12 cellular contexts compared by ENCODE assay signal in genomic region chr11:110130642-110131238, GRCh38. TPM values are rescaled to one million over a fixed set of nuclear protein-coding genes. Genes with fewer than 3 reads are reported as not detected.
DNase-seq lines count a peak whose midpoint lies in the region; ATAC-seq and TF ChIP-seq lines count a peak whose summit lies in the region.
"Had no signal": no experiment of that assay in that cellular context is flagged by ENCODE, and none has a peak within 500 bp of the region (broad histone marks: within the 10 kb centered on the region; RNA-seq: fewer than 3 reads in every experiment).

No MANE protein-coding gene starts in this region.

- TF ChIP-seq CTCF in sigmoid colon (IDR thresholded peaks at IDR 0.05) = no peak

- H3K4me3 ChIP-seq in mesendoderm (ENCODE audit: low read length) (no peak overlapping the region), sigmoid colon (no peak overlapping the region)

- no peak overlapping the region for H3K4me2 ChIP-seq in mesendoderm (ENCODE audit: low read length)

- no peak overlapping the region for H3K4ac ChIP-seq in mesendoderm (ENCODE audit: low read depth, low read length)

- H3K27ac Mint-ChIP-seq in activated naive CD8-positive, alpha-beta T cell treated with anti-CD3 and anti-CD28 coated beads for 36 hours = no peak overlapping the region
- no peak overlapping the region for H3K27ac Mint-ChIP-seq in activated naive CD4-positive, alpha-beta T cell treated with anti-CD3 and anti-CD28 coated beads for 36 hours
- H3K27ac Mint-ChIP-seq in activated CD8-positive, alpha-beta T cell treated with anti-CD3 and anti-CD28 coated beads, Interleukin-2, amount 10 ng/mL, durations not matched to agents 7 days and 5 days = no peak overlapping the region
- H3K27ac Mint-ChIP-seq: T-helper 17 cell had no signal

- H3K9me3 Mint-ChIP-seq in activated naive CD8-positive, alpha-beta T cell treated with anti-CD3 and anti-CD28 coated beads for 36 hours = no peaks in the 10 kb centered on the region
- H3K9me3 Mint-ChIP-seq in activated naive CD4-positive, alpha-beta T cell treated with anti-CD3 and anti-CD28 coated beads for 36 hours = no peaks in the 10 kb centered on the region
- H3K9me3 Mint-ChIP-seq in activated CD8-positive, alpha-beta T cell treated with anti-CD3 and anti-CD28 coated beads, Interleukin-2, amount 10 ng/mL, durations not matched to agents 7 days and 5 days (ENCODE audit: insufficient read depth) = no peaks in the 10 kb centered on the region

- H3K27ac ChIP-seq in mesendoderm (ENCODE audit: low read depth, low read length) (no peak overlapping the region), sigmoid colon (no peak overlapping the region)

- no peak overlapping the region for H2BK120ac ChIP-seq in mesendoderm (ENCODE audit: low read depth, low read length)

- H3K36me3 Mint-ChIP-seq in activated naive CD8-positive, alpha-beta T cell treated with anti-CD3 and anti-CD28 coated beads for 36 hours = no peaks in the 10 kb centered on the region
- no peaks in the 10 kb centered on the region for H3K36me3 Mint-ChIP-seq in activated naive CD4-positive, alpha-beta T cell treated with anti-CD3 and anti-CD28 coated beads for 36 hours (ENCODE audit: low read depth)
- no peaks in the 10 kb centered on the region for H3K36me3 Mint-ChIP-seq in activated CD8-positive, alpha-beta T cell treated with anti-CD3 and anti-CD28 coated beads, Interleukin-2, amount 10 ng/mL, durations not matched to agents 7 days and 5 days (ENCODE audit: low read depth)

- no CpG with 5 or more reads among the region's 10 CpGs for WGBS in mesendoderm (ENCODE audit: extremely low coverage, insufficient coverage, low lambda C conversion rate)
- 20 to 71% methylated on average over 10 of the region's 10 CpGs for WGBS in sigmoid colon, 2 donors

- H2BK5ac ChIP-seq in mesendoderm (ENCODE audit: low read length) = no peak overlapping the region

- H3K79me2 ChIP-seq in mesendoderm (ENCODE audit: control insufficient read depth, insufficient read depth, low read length) = no peaks in the 10 kb centered on the region

- H3K4me3 Mint-ChIP-seq in activated naive CD8-positive, alpha-beta T cell treated with anti-CD3 and anti-CD28 coated beads for 36 hours = no peak overlapping the region
- H3K4me3 Mint-ChIP-seq in activated naive CD4-positive, alpha-beta T cell treated with anti-CD3 and anti-CD28 coated beads for 36 hours = no peak overlapping the region
- H3K4me3 Mint-ChIP-seq in activated CD8-positive, alpha-beta T cell treated with anti-CD3 and anti-CD28 coated beads, Interleukin-2, amount 10 ng/mL, durations not matched to agents 7 days and 5 days = no peak overlapping the region
- H3K4me3 Mint-ChIP-seq: T-helper 17 cell had no signal

- H3K56ac ChIP-seq in mesendoderm (ENCODE audit: low read length) = no peak overlapping the region

- peak; percentile 91 for DNase-seq in DMS153 treated with DMSO at 0.1 percent for 48 hours (lab: John Stamatoyannopoulos, UW; ENCODE audit: unreplicated experiment)
- DNase-seq in NCI-H2107 treated with DMSO at 0.1 percent for 48 hours (lab: John Stamatoyannopoulos, UW; ENCODE audit: unreplicated experiment) = peak; percentile 96
- peak; percentile 85 for DNase-seq in astrocyte of the hippocampus (ENCODE audit: low read depth, low spot score)
- DNase-seq in mesendoderm = peak; percentile 82
- DNase-seq in activated naive CD8-positive, alpha-beta T cell treated with anti-CD3 and anti-CD28 coated beads for 36 hours = no peak
- DNase-seq in sigmoid colon = no peak
- DNase-seq in activated naive CD4-positive, alpha-beta T cell treated with anti-CD3 and anti-CD28 coated beads for 36 hours = no peak
- no peak for DNase-seq in activated CD8-positive, alpha-beta T cell treated with anti-CD3 and anti-CD28 coated beads, Interleukin-2, amount 10 ng/mL, durations not matched to agents 7 days and 5 days
- DNase-seq: activated effector memory CD4-positive, alpha-beta T cell treated with Interleukin-2 at 50 U/mL for 16 hours; occipital lobe; stimulated activated CD8-positive, alpha-beta memory T cell treated with anti-CD3 and anti-CD28 coated beads, Interleukin-4, amount 100 ng/mL, for 48 hours; T-helper 17 cell had no signal

- H4K8ac ChIP-seq in mesendoderm (ENCODE audit: low read depth, low read length) = no peak overlapping the region

- no peak overlapping the region for H3K9ac ChIP-seq in mesendoderm (ENCODE audit: low read length)

- no peak overlapping the region for H4K5ac ChIP-seq in mesendoderm (ENCODE audit: low read length)

- CTCF ChIA-PET in activated naive CD4-positive, alpha-beta T cell treated with anti-CD3 and anti-CD28 coated beads for 36 hours (lab: Charles Lee) = interaction anchor here (0.9 kb wide), 1 partner anchor 12 kb away, joined by 3 read pairs; no protein-coding TSS in a partner anchor
- CTCF ChIA-PET in activated CD8-positive, alpha-beta T cell treated with anti-CD3 and anti-CD28 coated beads, Interleukin-2, amount 10 ng/mL, durations not matched to agents 7 days and 5 days (lab: Charles Lee) = no interaction called here

- no peak for TF ChIP-seq EP300 in sigmoid colon (IDR thresholded peaks at IDR 0.05)

- H3K27me3 Mint-ChIP-seq in activated naive CD8-positive, alpha-beta T cell treated with anti-CD3 and anti-CD28 coated beads for 36 hours = peaks cover 8% of the 10 kb centered on the region
- peaks cover 7% of the 10 kb centered on the region for H3K27me3 Mint-ChIP-seq in activated naive CD4-positive, alpha-beta T cell treated with anti-CD3 and anti-CD28 coated beads for 36 hours (ENCODE audit: low read depth)
- H3K27me3 Mint-ChIP-seq in activated CD8-positive, alpha-beta T cell treated with anti-CD3 and anti-CD28 coated beads, Interleukin-2, amount 10 ng/mL, durations not matched to agents 7 days and 5 days (ENCODE audit: low read depth) = peaks cover 3% of the 10 kb centered on the region

- H3K18ac ChIP-seq in mesendoderm (ENCODE audit: low read length) = no peak overlapping the region

- no peaks in the 10 kb centered on the region for H3K9me3 ChIP-seq in sigmoid colon

- intact Hi-C loops in sigmoid colon (cut with DNase I) = no loop called here
- intact Hi-C loops in activated naive CD4-positive, alpha-beta T cell treated with anti-CD3 and anti-CD28 coated beads for 36 hours (cut with micrococcal nuclease) = no loop called here

- H2BK15ac ChIP-seq in mesendoderm (replicated peaks; ENCODE audit: low read depth) = no peak overlapping the region

- POLR2A ChIA-PET in activated CD8-positive, alpha-beta T cell treated with anti-CD3 and anti-CD28 coated beads, Interleukin-2, amount 10 ng/mL, durations not matched to agents 7 days and 5 days (lab: Charles Lee) = no interaction called here

- no peaks in the 10 kb centered on the region for H3K4me1 Mint-ChIP-seq in activated naive CD8-positive, alpha-beta T cell treated with anti-CD3 and anti-CD28 coated beads for 36 hours
- no peaks in the 10 kb centered on the region for H3K4me1 Mint-ChIP-seq in activated naive CD4-positive, alpha-beta T cell treated with anti-CD3 and anti-CD28 coated beads for 36 hours (ENCODE audit: low read depth)
- no peaks in the 10 kb centered on the region for H3K4me1 Mint-ChIP-seq in activated CD8-positive, alpha-beta T cell treated with anti-CD3 and anti-CD28 coated beads, Interleukin-2, amount 10 ng/mL, durations not matched to agents 7 days and 5 days (ENCODE audit: low read depth)
- H3K4me1 Mint-ChIP-seq: T-helper 17 cell had no signal

- H2AK5ac ChIP-seq in mesendoderm (ENCODE audit: low read length) = no peak overlapping the region

- ATAC-seq in activated CD8-positive, alpha-beta T cell treated with anti-CD3 and anti-CD28 coated beads, Interleukin-2, amount 10 ng/mL, durations not matched to agents 7 days and 5 days = no peak
- ATAC-seq: T-helper 17 cell had no signal

- H3K23ac ChIP-seq in mesendoderm (ENCODE audit: low read length) = no peak overlapping the region

- H3K27me3 ChIP-seq in mesendoderm (ENCODE audit: insufficient read depth, low read length, poor library complexity) (no peaks in the 10 kb centered on the region), sigmoid colon (no peaks in the 10 kb centered on the region)

- peaks cover 4% of the 10 kb centered on the region for H3K4me1 ChIP-seq in mesendoderm (ENCODE audit: control insufficient read depth, low read depth, low read length)
- peaks cover 0 to 28% (median 17%) of the 10 kb centered on the region in 4 donors for H3K4me1 ChIP-seq in sigmoid colon

- no peaks in the 10 kb centered on the region for H3K36me3 ChIP-seq in mesendoderm (ENCODE audit: control insufficient read depth, insufficient read depth, low read length)
- H3K36me3 ChIP-seq in sigmoid colon = no peaks in the 10 kb centered on the region

- TF ChIP-seq POLR2A in sigmoid colon (IDR thresholded peaks at IDR 0.05) = no peak

- no peaks in the 10 kb centered on the region for H3K79me1 ChIP-seq in mesendoderm (ENCODE audit: low read length)

RNA-seq across cellular contexts. Expression of gene ZC3H12C, which starts 37.5 kb away (rescaled TPM):
- polyA plus RNA-seq in mesendoderm (2013, experiment 1 of 2) = 0.84 TPM
- 0.83 TPM for polyA plus RNA-seq in mesendoderm (2013, experiment 2 of 2)
- total RNA-seq in activated naive CD8-positive, alpha-beta T cell treated with anti-CD3 and anti-CD28 coated beads for 36 hours = under 1 TPM; 0.10 to 0.20 TPM
- 10 to 100 TPM; 16.4 to 21.7 (median 18.8) TPM for total RNA-seq in sigmoid colon
- polyA plus RNA-seq in sigmoid colon = 1 to 10 TPM; 1.8 to 3.9 (median 3.7) TPM
- not detected for total RNA-seq in activated naive CD4-positive, alpha-beta T cell treated with anti-CD3 and anti-CD28 coated beads for 36 hours
- under 1 TPM; 0.08 to 0.18 TPM for total RNA-seq in activated CD8-positive, alpha-beta T cell treated with anti-CD3 and anti-CD28 coated beads, Interleukin-2, amount 10 ng/mL, durations not matched to agents 7 days and 5 days

Comparison
In these comparisons a context has a peak if more than half of its experiments do, and no peak if none do; other contexts are left out.
1. DNase-seq: peak in DMS153 treated with DMSO at 0.1 percent for 48 hours (single experiment), NCI-H2107 treated with DMSO at 0.1 percent for 48 hours (single experiment), astrocyte of the hippocampus (single experiment) and mesendoderm (single experiment); none in activated naive CD8-positive, alpha-beta T cell treated with anti-CD3 and anti-CD28 coated beads for 36 hours (single experiment), sigmoid colon (single experiment), activated naive CD4-positive, alpha-beta T cell treated with anti-CD3 and anti-CD28 coated beads for 36 hours (single experiment) and activated CD8-positive, alpha-beta T cell treated with anti-CD3 and anti-CD28 coated beads, Interleukin-2, amount 10 ng/mL, durations not matched to agents 7 days and 5 days (single experiment).
2. RNA of gene ZC3H12C, which starts 37.5 kb away (total RNA-seq): 16.4 to 21.7 TPM in sigmoid colon; 0.10 to 0.20 TPM in activated naive CD8-positive, alpha-beta T cell treated with anti-CD3 and anti-CD28 coated beads for 36 hours, 0.08 to 0.18 TPM in activated CD8-positive, alpha-beta T cell treated with anti-CD3 and anti-CD28 coated beads, Interleukin-2, amount 10 ng/mL, durations not matched to agents 7 days and 5 days and not detected in activated naive CD4-positive, alpha-beta T cell treated with anti-CD3 and anti-CD28 coated beads for 36 hours; every median in the first group is over 10 times any median in the second.